Comparison of ENCODE assay signal across 15 cellular contexts in the genomic region with DNA sequence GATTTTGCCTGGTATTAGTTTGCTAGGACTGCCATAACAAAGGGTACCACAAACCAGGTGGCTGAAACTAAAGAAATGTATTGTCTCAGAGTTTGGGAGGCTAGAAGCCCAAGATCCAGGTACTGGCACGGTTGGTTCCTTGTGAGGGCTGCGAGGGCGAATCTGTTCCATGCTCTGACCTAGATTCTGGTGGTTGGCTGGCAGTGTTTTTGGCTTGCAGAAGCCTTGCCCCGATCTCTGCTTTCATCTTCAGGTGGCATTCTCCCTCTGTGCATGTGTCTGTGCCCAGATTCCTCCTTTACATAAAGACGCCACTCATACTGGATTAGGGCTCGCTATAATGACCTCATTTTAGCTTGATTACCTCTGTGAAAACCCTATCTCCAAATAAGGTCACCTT.
"Had no signal": no experiment of that assay in that cellular context is flagged by ENCODE, and none has a peak within 500 bp of the region (broad histone marks: within the 10 kb centered on the region; RNA-seq: fewer than 3 reads in every experiment).

No MANE protein-coding gene starts in this region.

- H3K4me1 ChIP-seq: breast epithelium, parathyroid adenoma had no signal

- H3K9ac ChIP-seq: parathyroid adenoma had no signal

- H3K27ac ChIP-seq: breast epithelium, parathyroid adenoma had no signal

- FAIRE-seq: islet of Langerhans had no signal

- H3K4me3 ChIP-seq: breast epithelium, esophagus muscularis mucosa had no signal

- H3K9me3 ChIP-seq: breast epithelium, esophagus muscularis mucosa had no signal

- H3K36me3 ChIP-seq: breast epithelium had no signal

- H3K27me3 ChIP-seq: breast epithelium, esophagus muscularis mucosa had no signal

- DNase-seq: activated CD4-positive, alpha-beta T cell treated with anti-CD3 and anti-CD28 coated beads for 1 hour; activated CD4-positive, alpha-beta T cell treated with anti-CD3 and anti-CD28 coated beads, Interleukin-2, amount 50 U/mL, for 48 hours; activated CD8-positive, alpha-beta memory T cell treated with anti-CD3 and anti-CD28 coated beads, Interleukin-2, amount 10 ng/mL, durations not matched to agents 7 days and 5 days; activated naive CD4-positive, alpha-beta T cell treated with anti-CD3 and anti-CD28 coated beads for 36 hours; activated naive CD8-positive, alpha-beta T cell treated with anti-CD3 and anti-CD28 coated beads, Interleukin-2, amount 50 U/mL, for 24 hours; activated T-cell treated with anti-CD3 and anti-CD28 coated beads, Interleukin-2, amount 50 U/mL, for 1 hour; aorta; mammary epithelial cell; naive B cell; stimulated activated CD4-positive, alpha-beta T cell treated with anti-CD3 and anti-CD28 coated beads, Interleukin-4, amount 100 ng/mL, for 24 hours; stimulated activated naive CD4-positive, alpha-beta T cell had no signal

- H2AFZ ChIP-seq: parathyroid adenoma had no signal

- ATAC-seq: activated CD8-positive, alpha-beta memory T cell treated with anti-CD3 and anti-CD28 coated beads, Interleukin-2, amount 10 ng/mL, durations not matched to agents 7 days and 5 days; activated naive CD8-positive, alpha-beta T cell treated with anti-CD3 and anti-CD28 coated beads, Interleukin-2, amount 50 U/mL, for 24 hours had no signal
